ENCODE assay signal across 8 cellular contexts in the genomic region with DNA sequence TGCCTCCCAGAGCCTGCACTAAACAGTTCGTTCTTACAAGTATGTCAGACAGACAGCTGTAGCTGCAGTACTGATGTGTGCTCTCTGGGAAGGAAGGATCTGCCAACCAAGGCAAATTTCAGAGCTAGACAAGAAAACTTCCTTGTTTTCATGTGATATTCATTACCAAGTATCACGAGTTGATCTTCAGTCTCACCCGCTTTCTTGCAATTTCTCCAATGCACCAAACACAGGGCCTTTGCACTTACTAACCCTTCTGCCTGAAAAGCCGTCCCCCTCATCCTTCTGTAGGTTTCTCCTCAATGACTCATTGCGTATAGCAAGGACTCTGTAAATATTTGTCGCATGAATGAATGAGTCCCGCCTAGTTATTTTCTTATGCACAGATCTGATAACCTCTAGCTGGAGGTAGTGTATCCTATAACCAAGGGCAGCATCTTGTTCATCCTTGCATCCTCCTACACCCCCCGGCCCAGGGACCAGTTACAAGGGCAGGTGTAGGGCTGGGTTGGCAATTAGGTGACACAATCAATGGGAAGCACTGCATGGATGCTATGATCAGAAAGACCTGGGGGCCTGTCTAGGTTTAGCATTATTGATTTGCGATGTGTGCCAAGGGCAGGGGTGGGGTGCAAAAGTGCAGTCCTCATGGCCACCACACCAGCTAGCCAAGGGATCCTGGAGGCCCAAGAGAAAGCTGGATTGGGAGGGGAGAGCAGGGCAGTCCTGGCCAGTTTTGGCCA. TPM values are rescaled to one million over a fixed set of nuclear protein-coding genes. Genes with fewer than 3 reads are reported as not detected.
DNase-seq lines count a peak whose midpoint lies in the region; ATAC-seq, FAIRE-seq and TF ChIP-seq lines count a peak whose summit lies in the region.

No MANE protein-coding gene starts in this region.

- POLR2A ChIA-PET in endothelial cell of umbilical vein (lab: Charles Lee): interaction anchor here (0.6 to 1.1 kb wide), 2 partner anchors 9 to 318 kb away, joined by 3 read pairs; no protein-coding TSS in a partner anchor

- peaks cover 9% of the 10 kb centered on the region for H3K4me1 Mint-ChIP-seq in Calu3 (ENCODE audit: low read depth, unreplicated experiment)

- 93% methylated on average over 9 of the region's 9 CpGs for WGBS in HUES64
- 86 to 93% methylated on average over 9 of the region's 9 CpGs for WGBS in pancreas, 2 donors

- dilution Hi-C loops in endothelial cell of umbilical vein (cut with MboI; ENCODE audit: extremely low pct_ligation_motif_present, low sequenced_read_pairs): no loop called here

- no peak overlapping the region for H3K27ac Mint-ChIP-seq in Calu3 (ENCODE audit: unreplicated experiment)

- peaks cover 74% of the 10 kb centered on the region for H3K79me2 ChIP-seq in endothelial cell of umbilical vein (ENCODE audit: control insufficient read depth, insufficient read depth, low read length)

- TF ChIP-seq CTCF in Calu3 (IDR thresholded peaks at IDR 0.05; ENCODE audit: unreplicated experiment): no peak
- no peak for TF ChIP-seq CTCF in endothelial cell of umbilical vein (IDR thresholded peaks at IDR 0.05; ENCODE audit: extremely low read depth in 1 of 2, insufficient read depth in 1 of 2, low read depth in 1 of 2, low read length in 2 of 2)
- TF ChIP-seq CTCF in pancreas (IDR thresholded peaks at IDR 0.05): no peak

- peaks cover 13% of the 10 kb centered on the region for H3K36me3 Mint-ChIP-seq in Calu3 (ENCODE audit: insufficient read depth, unreplicated experiment)

- no peaks in the 10 kb centered on the region for H4K20me1 ChIP-seq in endothelial cell of umbilical vein (replicated peaks; ENCODE audit: control insufficient read depth, extremely low read depth, insufficient read depth, low read length)

- H3K4me3 Mint-ChIP-seq in Calu3 (ENCODE audit: low read depth, unreplicated experiment): peak overlapping the region; percentile 24

- H2AFZ ChIP-seq in endothelial cell of umbilical vein (ENCODE audit: low read depth, low read length): no peak overlapping the region

- no peaks in the 10 kb centered on the region for H3K9me1 ChIP-seq in endothelial cell of umbilical vein (replicated peaks; ENCODE audit: control insufficient read depth, extremely low read depth, insufficient read depth, low read length)

- H3K4me3 ChIP-seq in HUES64 (ENCODE audit: low read length) (peak overlapping the region; percentile 58; the same call in 1 of the 2 replicates), endothelial cell of umbilical vein (replicated peaks in 1 of 3; ENCODE audit: insufficient read depth in 1 of 3, low read depth in 1 of 3, low read length in 3 of 3) (peak overlapping the region in 2 of 3 experiments; percentile 76 to 79), pancreas (peak overlapping the region in 3 of 4 donors; percentile 56 to 79 (median 73))

- BruUV-seq in Calu3 (replicated peaks; lab: Mats Ljungman, UMichigan) (no TSS peak), endothelial cell of umbilical vein (replicated peaks; lab: Mats Ljungman, UMichigan) (no TSS peak)

- CTCF ChIA-PET in Calu3 (lab: Charles Lee) (interaction anchor here (1.1 to 1.2 kb wide), 2 partner anchors 9 to 15 kb away, joined by 4 to 5 read pairs; no protein-coding TSS in a partner anchor), endothelial cell of umbilical vein (lab: Charles Lee) (interaction anchor here (0.6 to 3.2 kb wide), 23 partner anchors 10 to 310 kb away, joined by 3 to 24 read pairs (median 5); partner anchors contain the start of gene H6PD)

- TF ChIP-seq POLR2A in endothelial cell of umbilical vein (IDR thresholded peaks at IDR 0.05; ENCODE audit: low read depth, low read length): no peak

- no peaks in the 10 kb centered on the region for H3K27me3 Mint-ChIP-seq in Calu3 (ENCODE audit: unreplicated experiment)

- intact Hi-C loops in Calu3 (cut with micrococcal nuclease; ENCODE audit: unreplicated experiment): no loop called here
- intact Hi-C loops in endothelial cell of umbilical vein (cut with micrococcal nuclease): loop anchor here (5.0 kb wide), 2 partner anchors 38 to 53 kb away; partner anchors contain the start of gene GPR157
- intact Hi-C loops in pancreas (cut with DNase I): no loop called here

- H3K9me3 ChIP-seq in HUES64 (ENCODE audit: insufficient read depth, low read depth, low read length) (no peaks in the 10 kb centered on the region), endothelial cell of umbilical vein (replicated peaks; ENCODE audit: control insufficient read depth, insufficient read depth, low read length) (no peaks in the 10 kb centered on the region), pancreas (no peaks in the 10 kb centered on the region)

- H3K9ac ChIP-seq in HUES64 (ENCODE audit: low read depth, low read length) (no peak overlapping the region), endothelial cell of umbilical vein (replicated peaks; ENCODE audit: extremely low read depth, insufficient read depth, low read length) (no peak overlapping the region)

- H3K4me1 ChIP-seq in HUES64 (ENCODE audit: insufficient read depth, low read length): no peaks in the 10 kb centered on the region; the same call in 1 of the 2 replicates
- peaks cover 22% of the 10 kb centered on the region for H3K4me1 ChIP-seq in endothelial cell of umbilical vein (ENCODE audit: control insufficient read depth, extremely low read depth, insufficient read depth, low read length)
- H3K4me1 ChIP-seq in pancreas: no peaks in the 10 kb centered on the region

- peak in 2 of 4 donors; percentile 2 to 6 for ATAC-seq in pancreas

- FAIRE-seq in endothelial cell of umbilical vein (lab: Jason Lieb, UNC) (peak; percentile 67), pancreas (lab: Jason Lieb, UNC) (no peak)

- H3K4me2 ChIP-seq in endothelial cell of umbilical vein (ENCODE audit: insufficient read depth, low read length): peak overlapping the region; percentile 51

- peaks cover 10% of the 10 kb centered on the region for H3K36me3 ChIP-seq in HUES64 (ENCODE audit: insufficient read depth, low read length)
- H3K36me3 ChIP-seq in endothelial cell of umbilical vein (ENCODE audit: control insufficient read depth in 2 of 2, extremely low read depth in 1 of 2, insufficient read depth in 2 of 2, low read length in 2 of 2): peaks cover 2 to 8% of the 10 kb centered on the region in 2 experiments
- H3K36me3 ChIP-seq in pancreas: no peaks in the 10 kb centered on the region

- no peaks in the 10 kb centered on the region for H3K9me3 Mint-ChIP-seq in Calu3 (ENCODE audit: low read depth, unreplicated experiment)

- H3K27ac ChIP-seq in HUES64 (ENCODE audit: low read depth, low read length): no peak overlapping the region
- no peak overlapping the region for H3K27ac ChIP-seq in endothelial cell of umbilical vein (ENCODE audit: insufficient read depth, low read depth, low read length)
- peak overlapping the region in 2 of 4 donors; percentile 65 to 67 for H3K27ac ChIP-seq in pancreas

- DNase-seq in Calu3: no peak
- DNase-seq in endothelial cell of umbilical vein (ENCODE audit: low read depth, low spot score): peak; percentile 22
- no peak for DNase-seq in pancreas
- DNase-seq in hepatic stellate cell (ENCODE audit: low spot score): no peak
- no peak for DNase-seq in AML-193 (lab: John Stamatoyannopoulos, UW)
- no peak for DNase-seq in GF-D8 (lab: John Stamatoyannopoulos, UW)
- DNase-seq in globus pallidus (ENCODE audit: low spot score): no peak

- peaks cover 30% of the 10 kb centered on the region for H3K27me3 ChIP-seq in HUES64 (ENCODE audit: insufficient read depth, low read length)
- no peaks in the 10 kb centered on the region for H3K27me3 ChIP-seq in endothelial cell of umbilical vein (ENCODE audit: control insufficient read depth in 2 of 2, insufficient read depth in 2 of 2, low read length in 2 of 2)
- H3K27me3 ChIP-seq in pancreas: no peaks in the 10 kb centered on the region

TF ChIP-seq in endothelial cell of umbilical vein, 7 proteins besides CTCF, POLR2A, EP300 and RAD21 (continues in another document):
- TF ChIP-seq GATA2 (IDR thresholded peaks at IDR 0.05; ENCODE audit: insufficient read depth, insufficient read length, low read depth, low read length): no peak
- TF ChIP-seq EZH2 (IDR thresholded peaks at IDR 0.05; ENCODE audit: borderline replicate concordance, low read depth, low read length, severe bottlenecking): no peak
- no peak for TF ChIP-seq MYC (IDR thresholded peaks at IDR 0.05; ENCODE audit: low read depth, low read length)
- TF ChIP-seq MAX (IDR thresholded peaks at IDR 0.05; ENCODE audit: insufficient read depth, insufficient read length): no peak
- TF ChIP-seq POLR2AphosphoS5 (IDR thresholded peaks at IDR 0.05; ENCODE audit: insufficient read depth, low read depth, low read length): no peak
- no peak for TF ChIP-seq FOS (IDR thresholded peaks at IDR 0.05; ENCODE audit: borderline replicate concordance, insufficient read depth, low read length)

RNA-seq across cellular contexts. Expression of gene GPR157, which starts 51.3 kb away (rescaled TPM):
- total RNA-seq in Calu3 (2022) (5.4 and 12.5 TPM in 2 replicates), endothelial cell of umbilical vein (5.2 and 6.5 TPM in 2 replicates), pancreas (1 to 10 TPM; 3.5 to 6.2 (median 5.3) TPM)
- polyA plus RNA-seq in HUES64 (2013, experiment 1 of 2): 0.95 TPM
- polyA plus RNA-seq in HUES64 (2013, experiment 2 of 2): 1.3 TPM
- polyA plus RNA-seq in endothelial cell of umbilical vein (1.0 and 1.2 TPM in 2 replicates), pancreas (1 to 10 TPM; 2.1 to 2.6 TPM)
- 0.96 and 1.0 TPM in 2 replicates for polyA plus RNA-seq in endothelial cell of umbilical vein (2011; cell fraction: cytosol; rRNA removed)
- polyA plus RNA-seq in endothelial cell of umbilical vein (2011; cell fraction: nucleus; rRNA removed): 1.3 and 1.8 TPM in 2 replicates
- polyA plus RNA-seq in endothelial cell of umbilical vein (2012): 2.9 and 6.9 TPM in 2 replicates
- polyA minus RNA-seq in endothelial cell of umbilical vein: 1.4 and 1.9 TPM in 2 replicates
- 7.7 TPM for polyA minus RNA-seq in endothelial cell of umbilical vein (2011; cell fraction: cytosol; rRNA and poly(A)+ RNA removed)
- 1.4 and 1.5 TPM in 2 replicates for polyA minus RNA-seq in endothelial cell of umbilical vein (2011; cell fraction: nucleus; rRNA and poly(A)+ RNA removed)

RNA-seq across cellular contexts. Expression of gene H6PD, which starts 54.3 kb away (rescaled TPM):
- total RNA-seq in Calu3 (2022) (18.0 TPM in 2 replicates), endothelial cell of umbilical vein (29.0 and 40.1 TPM in 2 replicates), pancreas (10 to 100 TPM; 14.2 to 34.2 (median 18.5) TPM)
- 3.1 TPM for polyA plus RNA-seq in HUES64 (2013, experiment 1 of 2)
- polyA plus RNA-seq in HUES64 (2013, experiment 2 of 2): 5.7 TPM
- polyA plus RNA-seq in endothelial cell of umbilical vein (24.5 and 26.9 TPM in 2 replicates), pancreas (10 to 100 TPM in 1 of 2 donors, 1 to 10 TPM in 1; 8.7 to 13.4 TPM)
- polyA plus RNA-seq in endothelial cell of umbilical vein (2011; cell fraction: cytosol; rRNA removed): 22.5 and 26.8 TPM in 2 replicates
- 19.4 and 21.4 TPM in 2 replicates for polyA plus RNA-seq in endothelial cell of umbilical vein (2011; cell fraction: nucleus; rRNA removed)
- 20.4 and 21.0 TPM in 2 replicates for polyA plus RNA-seq in endothelial cell of umbilical vein (2012)
- polyA minus RNA-seq in endothelial cell of umbilical vein: 31.0 and 33.4 TPM in 2 replicates
- 3.4 TPM for polyA minus RNA-seq in endothelial cell of umbilical vein (2011; cell fraction: cytosol; rRNA and poly(A)+ RNA removed)
- polyA minus RNA-seq in endothelial cell of umbilical vein (2011; cell fraction: nucleus; rRNA and poly(A)+ RNA removed): 11.2 and 11.9 TPM in 2 replicates
